ENCODE assay signal across 8 cellular contexts in genomic region chr12:46217686-46218508, GRCh38. TPM values are rescaled to one million over a fixed set of nuclear protein-coding genes. Genes with fewer than 3 reads are reported as not detected.
DNase-seq lines count a peak whose midpoint lies in the region; ATAC-seq and TF ChIP-seq lines count a peak whose summit lies in the region.

No MANE protein-coding gene starts in this region.

- H3K4me3 Mint-ChIP-seq in CD4-positive, alpha-beta memory T cell = peak overlapping the region; percentile 78 to 90 (median 84)

- H3K36me3 Mint-ChIP-seq in CD4-positive, alpha-beta memory T cell = peaks cover 31 to 67% of the 10 kb centered on the region in 2 donors

- peaks cover 0 to 3% (median 0%) of the 10 kb centered on the region in 8 donors for H3K9me3 Mint-ChIP-seq in CD4-positive, alpha-beta memory T cell

- peaks cover 88 to 98% (median 93%) of the 10 kb centered on the region in 4 donors for H3K4me1 Mint-ChIP-seq in CD4-positive, alpha-beta memory T cell

- peak; percentile 76 to 85 (median 81) for DNase-seq in CD4-positive, alpha-beta memory T cell
- DNase-seq in T-helper 22 cell (ENCODE audit: low read depth) = peak; percentile 44
- no peak for DNase-seq in left lung
- no peak for DNase-seq in HPDE6-E6E7 (ENCODE audit: extremely low spot score)
- no peak for DNase-seq in HuH-7 (ENCODE audit: low spot score)
- no peak for DNase-seq in kidney tubule cell (ENCODE audit: low spot score)

- no peaks in the 10 kb centered on the region for H3K9me3 ChIP-seq in CD4-positive, alpha-beta memory T cell (ENCODE audit: control insufficient read depth in 1 of 2, low read length in 2 of 2)
- no peaks in the 10 kb centered on the region for H3K9me3 ChIP-seq in left lung

- peaks cover 6% of the 10 kb centered on the region for H3K36me3 ChIP-seq in CD4-positive, alpha-beta memory T cell (ENCODE audit: insufficient read depth, low read length)
- no peaks in the 10 kb centered on the region for H3K36me3 ChIP-seq in left lung

- intact Hi-C loops in CD4-positive, alpha-beta memory T cell (cut with micrococcal nuclease) = loop anchor here (1.0 to 5.0 kb wide), 3 partner anchors 49 to 1371 kb away; no protein-coding TSS in a partner anchor
- intact Hi-C loops in left lung (cut with DNase I) = no loop called here

- no peak for TF ChIP-seq CTCF in left lung (IDR thresholded peaks at IDR 0.05)

- H3K27ac ChIP-seq in CD4-positive, alpha-beta memory T cell (ENCODE audit: low read depth, low read length) = peak overlapping the region; percentile 87
- peak overlapping the region in 1 of 2 donors; percentile 53 for H3K27ac ChIP-seq in left lung

- POLR2A ChIA-PET in CD4-positive, alpha-beta memory T cell (lab: Charles Lee; ENCODE audit: partially characterized antibody) = interaction anchor here (0.6 to 14.8 kb wide), 20 partner anchors 8 to 1089 kb away, joined by 3 to 552 read pairs (median 4); partner anchors contain the start of genes SCAF11, SLC38A1 and SLC38A2

- H3K27me3 Mint-ChIP-seq in CD4-positive, alpha-beta memory T cell = no peaks in the 10 kb centered on the region

- H3K27me3 ChIP-seq in CD4-positive, alpha-beta memory T cell (ENCODE audit: insufficient read depth, low read length) = no peaks in the 10 kb centered on the region
- H3K27me3 ChIP-seq in left lung = no peaks in the 10 kb centered on the region

- CTCF ChIA-PET in CD4-positive, alpha-beta memory T cell (lab: Charles Lee; ENCODE audit: partially characterized antibody) = interaction anchor here (0.6 to 3.5 kb wide), 10 partner anchors 9 to 1179 kb away, joined by 3 to 30 read pairs (median 4); partner anchors contain the start of gene SLC38A1

- H3K4me3 ChIP-seq in CD4-positive, alpha-beta memory T cell (ENCODE audit: low read length in 2 of 2) = peak overlapping the region; percentile 42 to 56
- no peak overlapping the region for H3K4me3 ChIP-seq in left lung

- peak overlapping the region; percentile 96 to 100 (median 98) for H3K27ac Mint-ChIP-seq in CD4-positive, alpha-beta memory T cell

- peaks cover 99% of the 10 kb centered on the region for H3K4me1 ChIP-seq in CD4-positive, alpha-beta memory T cell (ENCODE audit: insufficient read depth, low read length)
- H3K4me1 ChIP-seq in left lung = peaks cover 0 to 81% of the 10 kb centered on the region in 2 donors

- ATAC-seq in GM19351 (IDR thresholded peaks at IDR 0.05; ENCODE audit: unreplicated experiment) (peak; percentile 65), HG03280 (IDR thresholded peaks at IDR 0.05; ENCODE audit: unreplicated experiment) (peak; percentile 65), left lung (peak; percentile 61)

RNA-seq across cellular contexts. Expression of gene SLC38A1, which starts 50.9 kb away (rescaled TPM):
- total RNA-seq in CD4-positive, alpha-beta memory T cell = 100 to 1,000 TPM; 265 to 272 TPM
- polyA plus RNA-seq in CD4-positive, alpha-beta memory T cell = 100 to 1,000 TPM; 230 to 307 TPM
- 10 to 100 TPM; 58.7 to 67.5 TPM for total RNA-seq in left lung

Comparison
In these comparisons a context has a peak if more than half of its experiments do, and no peak if none do; other contexts are left out.
1. DNase-seq: peak in CD4-positive, alpha-beta memory T cell (5 of 5) and T-helper 22 cell (single experiment); none in left lung (0 of 2), HPDE6-E6E7 (single experiment), HuH-7 (single experiment) and kidney tubule cell (single experiment).
2. H3K4me3 ChIP-seq: peak in CD4-positive, alpha-beta memory T cell (2 of 2); none in left lung (0 of 2).
3. Peak in every context shown above with its lines, with median percentiles within 50 percentile points of each other: ATAC-seq.